ENCODE assay signal across 1 cellular context in genomic region chr7:568681-569035, GRCh38.
TF ChIP-seq lines count a peak whose summit lies in the region.

No MANE protein-coding gene starts in this region.

TF ChIP-seq in GM23338, 12 proteins besides CTCF, POLR2A, EP300 and RAD21 (continued from another document):
- TF ChIP-seq, protein P1, sequence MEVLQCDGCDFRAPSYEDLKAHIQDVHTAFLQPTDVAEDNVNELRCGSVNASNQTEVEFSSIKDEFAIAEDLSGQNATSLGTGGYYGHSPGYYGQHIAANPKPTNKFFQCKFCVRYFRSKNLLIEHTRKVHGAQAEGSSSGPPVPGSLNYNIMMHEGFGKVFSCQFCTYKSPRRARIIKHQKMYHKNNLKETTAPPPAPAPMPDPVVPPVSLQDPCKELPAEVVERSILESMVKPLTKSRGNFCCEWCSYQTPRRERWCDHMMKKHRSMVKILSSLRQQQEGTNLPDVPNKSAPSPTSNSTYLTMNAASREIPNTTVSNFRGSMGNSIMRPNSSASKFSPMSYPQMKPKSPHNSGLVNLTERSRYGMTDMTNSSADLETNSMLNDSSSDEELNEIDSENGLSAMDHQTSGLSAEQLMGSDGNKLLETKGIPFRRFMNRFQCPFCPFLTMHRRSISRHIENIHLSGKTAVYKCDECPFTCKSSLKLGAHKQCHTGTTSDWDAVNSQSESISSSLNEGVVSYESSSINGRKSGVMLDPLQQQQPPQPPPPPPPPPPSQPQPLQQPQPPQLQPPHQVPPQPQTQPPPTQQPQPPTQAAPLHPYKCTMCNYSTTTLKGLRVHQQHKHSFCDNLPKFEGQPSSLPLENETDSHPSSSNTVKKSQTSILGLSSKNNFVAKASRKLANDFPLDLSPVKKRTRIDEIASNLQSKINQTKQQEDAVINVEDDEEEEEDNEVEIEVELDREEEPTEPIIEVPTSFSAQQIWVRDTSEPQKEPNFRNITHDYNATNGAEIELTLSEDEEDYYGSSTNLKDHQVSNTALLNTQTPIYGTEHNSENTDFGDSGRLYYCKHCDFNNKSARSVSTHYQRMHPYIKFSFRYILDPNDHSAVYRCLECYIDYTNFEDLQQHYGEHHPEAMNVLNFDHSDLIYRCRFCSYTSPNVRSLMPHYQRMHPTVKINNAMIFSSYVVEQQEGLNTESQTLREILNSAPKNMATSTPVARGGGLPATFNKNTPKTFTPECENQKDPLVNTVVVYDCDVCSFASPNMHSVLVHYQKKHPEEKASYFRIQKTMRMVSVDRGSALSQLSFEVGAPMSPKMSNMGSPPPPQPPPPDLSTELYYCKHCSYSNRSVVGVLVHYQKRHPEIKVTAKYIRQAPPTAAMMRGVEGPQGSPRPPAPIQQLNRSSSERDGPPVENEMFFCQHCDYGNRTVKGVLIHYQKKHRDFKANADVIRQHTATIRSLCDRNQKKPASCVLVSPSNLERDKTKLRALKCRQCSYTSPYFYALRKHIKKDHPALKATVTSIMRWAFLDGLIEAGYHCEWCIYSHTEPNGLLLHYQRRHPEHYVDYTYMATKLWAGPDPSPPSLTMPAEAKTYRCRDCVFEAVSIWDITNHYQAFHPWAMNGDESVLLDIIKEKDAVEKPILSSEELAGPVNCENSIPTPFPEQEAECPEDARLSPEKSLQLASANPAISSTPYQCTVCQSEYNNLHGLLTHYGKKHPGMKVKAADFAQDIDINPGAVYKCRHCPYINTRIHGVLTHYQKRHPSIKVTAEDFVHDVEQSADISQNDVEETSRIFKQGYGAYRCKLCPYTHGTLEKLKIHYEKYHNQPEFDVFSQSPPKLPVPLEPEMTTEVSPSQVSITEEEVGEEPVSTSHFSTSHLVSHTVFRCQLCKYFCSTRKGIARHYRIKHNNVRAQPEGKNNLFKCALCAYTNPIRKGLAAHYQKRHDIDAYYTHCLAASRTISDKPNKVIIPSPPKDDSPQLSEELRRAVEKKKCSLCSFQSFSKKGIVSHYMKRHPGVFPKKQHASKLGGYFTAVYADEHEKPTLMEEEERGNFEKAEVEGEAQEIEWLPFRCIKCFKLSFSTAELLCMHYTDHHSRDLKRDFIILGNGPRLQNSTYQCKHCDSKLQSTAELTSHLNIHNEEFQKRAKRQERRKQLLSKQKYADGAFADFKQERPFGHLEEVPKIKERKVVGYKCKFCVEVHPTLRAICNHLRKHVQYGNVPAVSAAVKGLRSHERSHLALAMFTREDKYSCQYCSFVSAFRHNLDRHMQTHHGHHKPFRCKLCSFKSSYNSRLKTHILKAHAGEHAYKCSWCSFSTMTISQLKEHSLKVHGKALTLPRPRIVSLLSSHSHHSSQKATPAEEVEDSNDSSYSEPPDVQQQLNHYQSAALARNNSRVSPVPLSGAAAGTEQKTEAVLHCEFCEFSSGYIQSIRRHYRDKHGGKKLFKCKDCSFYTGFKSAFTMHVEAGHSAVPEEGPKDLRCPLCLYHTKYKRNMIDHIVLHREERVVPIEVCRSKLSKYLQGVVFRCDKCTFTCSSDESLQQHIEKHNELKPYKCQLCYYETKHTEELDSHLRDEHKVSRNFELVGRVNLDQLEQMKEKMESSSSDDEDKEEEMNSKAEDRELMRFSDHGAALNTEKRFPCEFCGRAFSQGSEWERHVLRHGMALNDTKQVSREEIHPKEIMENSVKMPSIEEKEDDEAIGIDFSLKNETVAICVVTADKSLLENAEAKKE (CRISPR knock-in tag; IDR thresholded peaks at IDR 0.05), result no peak
- TF ChIP-seq STAT1 (IDR thresholded peaks at IDR 0.05; ENCODE audit: unreplicated experiment), result no peak
- TF ChIP-seq, protein P2, sequence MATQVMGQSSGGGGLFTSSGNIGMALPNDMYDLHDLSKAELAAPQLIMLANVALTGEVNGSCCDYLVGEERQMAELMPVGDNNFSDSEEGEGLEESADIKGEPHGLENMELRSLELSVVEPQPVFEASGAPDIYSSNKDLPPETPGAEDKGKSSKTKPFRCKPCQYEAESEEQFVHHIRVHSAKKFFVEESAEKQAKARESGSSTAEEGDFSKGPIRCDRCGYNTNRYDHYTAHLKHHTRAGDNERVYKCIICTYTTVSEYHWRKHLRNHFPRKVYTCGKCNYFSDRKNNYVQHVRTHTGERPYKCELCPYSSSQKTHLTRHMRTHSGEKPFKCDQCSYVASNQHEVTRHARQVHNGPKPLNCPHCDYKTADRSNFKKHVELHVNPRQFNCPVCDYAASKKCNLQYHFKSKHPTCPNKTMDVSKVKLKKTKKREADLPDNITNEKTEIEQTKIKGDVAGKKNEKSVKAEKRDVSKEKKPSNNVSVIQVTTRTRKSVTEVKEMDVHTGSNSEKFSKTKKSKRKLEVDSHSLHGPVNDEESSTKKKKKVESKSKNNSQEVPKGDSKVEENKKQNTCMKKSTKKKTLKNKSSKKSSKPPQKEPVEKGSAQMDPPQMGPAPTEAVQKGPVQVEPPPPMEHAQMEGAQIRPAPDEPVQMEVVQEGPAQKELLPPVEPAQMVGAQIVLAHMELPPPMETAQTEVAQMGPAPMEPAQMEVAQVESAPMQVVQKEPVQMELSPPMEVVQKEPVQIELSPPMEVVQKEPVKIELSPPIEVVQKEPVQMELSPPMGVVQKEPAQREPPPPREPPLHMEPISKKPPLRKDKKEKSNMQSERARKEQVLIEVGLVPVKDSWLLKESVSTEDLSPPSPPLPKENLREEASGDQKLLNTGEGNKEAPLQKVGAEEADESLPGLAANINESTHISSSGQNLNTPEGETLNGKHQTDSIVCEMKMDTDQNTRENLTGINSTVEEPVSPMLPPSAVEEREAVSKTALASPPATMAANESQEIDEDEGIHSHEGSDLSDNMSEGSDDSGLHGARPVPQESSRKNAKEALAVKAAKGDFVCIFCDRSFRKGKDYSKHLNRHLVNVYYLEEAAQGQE (IDR thresholded peaks at IDR 0.05; ENCODE audit: unreplicated experiment), result no peak
- no peak for TF ChIP-seq NANOG (IDR thresholded peaks at IDR 0.05; ENCODE audit: borderline replicate concordance)
- TF ChIP-seq CREB1 (CRISPR knock-in tag; IDR thresholded peaks at IDR 0.05; ENCODE audit: low read depth), result no peak
